ENCODE assay signal across 8 cellular contexts in genomic region chr2:235390108-235390815, GRCh38.
A peak's percentile ranks its signal among the peaks of the same experiment; 100 is the strongest.
DNase-seq lines count a peak whose midpoint lies in the region; ATAC-seq and TF ChIP-seq lines count a peak whose summit lies in the region.

No MANE protein-coding gene starts in this region.

- TF ChIP-seq CTCF in NB4 (IDR thresholded peaks at IDR 0.05; ENCODE audit: low read depth, low read length) = no peak

- no peaks in the 10 kb centered on the region for H3K9me3 ChIP-seq in right cardiac atrium (ENCODE audit: control insufficient read depth, low read length)

- H3K27me3 ChIP-seq in right cardiac atrium (ENCODE audit: control insufficient read depth, insufficient read depth) = no peaks in the 10 kb centered on the region

- H3K4me1 ChIP-seq in right cardiac atrium (ENCODE audit: control insufficient read depth, insufficient read depth, low read length) = no peaks in the 10 kb centered on the region

- TF ChIP-seq POLR2A in NB4 (IDR thresholded peaks at IDR 0.05; ENCODE audit: extremely low read depth, insufficient read length) = no peak

- intact Hi-C loops in right cardiac atrium (cut with DNase I) = no loop called here
- intact Hi-C loops in cardiac septum (cut with DNase I) = no loop called here

- no peak overlapping the region for H3K4me3 ChIP-seq in right cardiac atrium (ENCODE audit: low read length)
- H3K4me3 ChIP-seq in NB4 (ENCODE audit: low read depth, low read length) = no peak overlapping the region

- DNase-seq in right cardiac atrium = peak in 2 of 3 donors; percentile 23 to 62
- DNase-seq in cardiac septum (ENCODE audit: low spot score) = no peak
- DNase-seq in NB4 (ENCODE audit: low read depth) = peak; percentile 86
- DNase-seq in activated effector memory CD4-positive, alpha-beta T cell treated with Interleukin-2 at 50 U/mL for 16 hours = peak; percentile 10
- DNase-seq in renal cortical epithelial cell (ENCODE audit: low read depth) = peak; percentile 18
- DNase-seq in NCI-H146 (lab: John Stamatoyannopoulos, UW) = no peak
- DNase-seq in NCI-H2081 (lab: John Stamatoyannopoulos, UW) = no peak
- no peak for DNase-seq in NCI-H1694 treated with DMSO at 0.1 percent for 48 hours (lab: John Stamatoyannopoulos, UW)

- H3K27ac ChIP-seq in right cardiac atrium (ENCODE audit: low read length) = no peak overlapping the region

- ATAC-seq in right cardiac atrium = no peak

- WGBS in right cardiac atrium = 62% methylated on average over 13 of the region's 13 CpGs

Comparison
In these comparisons a context has a peak if more than half of its experiments do, and no peak if none do; other contexts are left out.
1. DNase-seq: peak in right cardiac atrium (2 of 3), NB4 (single experiment), activated effector memory CD4-positive, alpha-beta T cell treated with Interleukin-2 at 50 U/mL for 16 hours (single experiment) and renal cortical epithelial cell (single experiment); none in cardiac septum (single experiment), NCI-H146 (single experiment), NCI-H2081 (0 of 2) and NCI-H1694 treated with DMSO at 0.1 percent for 48 hours (single experiment).